ENCODE assay signal across 8 cellular contexts in genomic region chr2:108637304-108637669, GRCh38.
A peak's percentile ranks its signal among the peaks of the same experiment; 100 is the strongest.
DNase-seq lines count a peak whose midpoint lies in the region; ATAC-seq, FAIRE-seq and TF ChIP-seq lines count a peak whose summit lies in the region.

No MANE protein-coding gene starts in this region.

- no peak overlapping the region for H3K4me3 ChIP-seq in MM.1S (ENCODE audit: low read length)
- H3K4me3 ChIP-seq in endothelial cell of umbilical vein (replicated peaks in 1 of 3; ENCODE audit: insufficient read depth in 1 of 3, low read depth in 1 of 3, low read length in 3 of 3) = no peak overlapping the region
- H3K4me3 ChIP-seq in SJCRH30 = no peak overlapping the region
- H3K4me3 ChIP-seq in MG63 = no peak overlapping the region

- H2AFZ ChIP-seq in MM.1S (ENCODE audit: low read length) (no peak overlapping the region), endothelial cell of umbilical vein (ENCODE audit: low read depth, low read length) (no peak overlapping the region)

- H3K4me2 ChIP-seq in MM.1S (ENCODE audit: low read depth, low read length) (no peak overlapping the region), endothelial cell of umbilical vein (ENCODE audit: insufficient read depth, low read length) (peak overlapping the region; percentile 51)

- H3K79me2 ChIP-seq in MM.1S (ENCODE audit: low read length) (peaks cover 91% of the 10 kb centered on the region), endothelial cell of umbilical vein (ENCODE audit: control insufficient read depth, insufficient read depth, low read length) (peaks cover 37% of the 10 kb centered on the region)

- no peaks in the 10 kb centered on the region for H3K9me2 ChIP-seq in MM.1S (replicated peaks; ENCODE audit: insufficient read depth, low read length)

- no peaks in the 10 kb centered on the region for H3F3A ChIP-seq in MM.1S (ENCODE audit: insufficient read depth, low read length)

- CTCF ChIA-PET in endothelial cell of umbilical vein (lab: Charles Lee) = interaction anchor here (0.7 to 5.4 kb wide), 24 partner anchors 10 to 286 kb away, joined by 3 to 166 read pairs (median 6); partner anchors contain the start of genes GCC2 and RANBP2

- H3K36me3 Mint-ChIP-seq in nephron progenitor cell (ENCODE audit: low read depth) = peaks cover 5% of the 10 kb centered on the region

- H3K27ac ChIP-seq in MM.1S (ENCODE audit: low read length) = peak overlapping the region; percentile 0; the same call in 1 of the 2 replicates
- peak overlapping the region; percentile 77 for H3K27ac ChIP-seq in endothelial cell of umbilical vein (ENCODE audit: insufficient read depth, low read depth, low read length)
- H3K27ac ChIP-seq in SJCRH30 = no peak overlapping the region

- H3K9me3 Mint-ChIP-seq in nephron progenitor cell = peaks cover 4% of the 10 kb centered on the region

- peak overlapping the region; percentile 93 for H3K27ac Mint-ChIP-seq in nephron progenitor cell

- H3K4me3 Mint-ChIP-seq in nephron progenitor cell = no peak overlapping the region

- no peaks in the 10 kb centered on the region for H3K27me3 ChIP-seq in MM.1S (replicated peaks; ENCODE audit: insufficient read depth, low read length)
- H3K27me3 ChIP-seq in endothelial cell of umbilical vein (ENCODE audit: control insufficient read depth in 2 of 2, insufficient read depth in 2 of 2, low read length in 2 of 2) = no peaks in the 10 kb centered on the region
- no peaks in the 10 kb centered on the region for H3K27me3 ChIP-seq in SJCRH30
- no peaks in the 10 kb centered on the region for H3K27me3 ChIP-seq in MG63

- H3K9ac ChIP-seq in MM.1S (ENCODE audit: low read length) (no peak overlapping the region), endothelial cell of umbilical vein (replicated peaks; ENCODE audit: extremely low read depth, insufficient read depth, low read length) (peak overlapping the region; percentile 51)

- peak; percentile 70 for ATAC-seq in GM18520 (IDR thresholded peaks at IDR 0.05; ENCODE audit: unreplicated experiment)
- no peak for ATAC-seq in GM19397 (IDR thresholded peaks at IDR 0.05; ENCODE audit: unreplicated experiment)

- peaks cover 71% of the 10 kb centered on the region for H3K4me1 Mint-ChIP-seq in nephron progenitor cell

- intact Hi-C loops in endothelial cell of umbilical vein (cut with micrococcal nuclease) = loop anchor here (1.0 to 5.0 kb wide), 2 partner anchors 41 to 100 kb away; no protein-coding TSS in a partner anchor

- no peaks in the 10 kb centered on the region for H3K9me1 ChIP-seq in endothelial cell of umbilical vein (replicated peaks; ENCODE audit: control insufficient read depth, extremely low read depth, insufficient read depth, low read length)

- dilution Hi-C loops in endothelial cell of umbilical vein (cut with MboI; ENCODE audit: extremely low pct_ligation_motif_present, low sequenced_read_pairs) = no loop called here

- peaks cover 5% of the 10 kb centered on the region; the same call in 1 of the 2 replicates for H3K4me1 ChIP-seq in MM.1S (ENCODE audit: low read length)
- peaks cover 68% of the 10 kb centered on the region for H3K4me1 ChIP-seq in endothelial cell of umbilical vein (ENCODE audit: control insufficient read depth, extremely low read depth, insufficient read depth, low read length)
- peaks cover 20% of the 10 kb centered on the region for H3K4me1 ChIP-seq in SJCRH30

- no peaks in the 10 kb centered on the region for H3K9me3 ChIP-seq in MM.1S (replicated peaks; ENCODE audit: insufficient read depth, low read length)
- H3K9me3 ChIP-seq in endothelial cell of umbilical vein (replicated peaks; ENCODE audit: control insufficient read depth, insufficient read depth, low read length) = no peaks in the 10 kb centered on the region
- no peaks in the 10 kb centered on the region for H3K9me3 ChIP-seq in SJCRH30 (replicated peaks)
- H3K9me3 ChIP-seq in MG63 = no peaks in the 10 kb centered on the region

- no peaks in the 10 kb centered on the region for H4K20me1 ChIP-seq in MM.1S (ENCODE audit: insufficient read depth, low read length)
- H4K20me1 ChIP-seq in endothelial cell of umbilical vein (replicated peaks; ENCODE audit: control insufficient read depth, extremely low read depth, insufficient read depth, low read length) = no peaks in the 10 kb centered on the region

- peak; percentile 96 for FAIRE-seq in endothelial cell of umbilical vein (lab: Jason Lieb, UNC)

- DNase-seq in MM.1S (no peak), endothelial cell of umbilical vein (ENCODE audit: low read depth, low spot score) (peak; percentile 97), nephron progenitor cell (no peak), SJCRH30 (no peak), MG63 (no peak), retina (no peak)

- H3K36me3 ChIP-seq in MM.1S (replicated peaks; ENCODE audit: insufficient read depth, low read length) = no peaks in the 10 kb centered on the region
- no peaks in the 10 kb centered on the region for H3K36me3 ChIP-seq in endothelial cell of umbilical vein (ENCODE audit: control insufficient read depth in 2 of 2, extremely low read depth in 1 of 2, insufficient read depth in 2 of 2, low read length in 2 of 2)
- no peaks in the 10 kb centered on the region for H3K36me3 ChIP-seq in SJCRH30
- no peaks in the 10 kb centered on the region for H3K36me3 ChIP-seq in MG63

- no TSS peak for BruUV-seq in endothelial cell of umbilical vein (replicated peaks; lab: Mats Ljungman, UMichigan)

- no peak for TF ChIP-seq CTCF in MM.1S (IDR thresholded peaks at IDR 0.05; ENCODE audit: low read length)
- no peak for TF ChIP-seq CTCF in endothelial cell of umbilical vein (IDR thresholded peaks at IDR 0.05; ENCODE audit: extremely low read depth in 1 of 2, insufficient read depth in 1 of 2, low read depth in 1 of 2, low read length in 2 of 2)
- no peak for TF ChIP-seq CTCF in nephron progenitor cell (IDR thresholded peaks at IDR 0.05)

- H3K27me3 Mint-ChIP-seq in nephron progenitor cell (ENCODE audit: low read depth, poor library complexity) = no peaks in the 10 kb centered on the region

- POLR2A ChIA-PET in endothelial cell of umbilical vein (lab: Charles Lee) = interaction anchor here (0.9 to 2.4 kb wide), 4 partner anchors 21 to 43 kb away, joined by 3 to 12 read pairs (median 7); no protein-coding TSS in a partner anchor

- TF ChIP-seq POLR2A in endothelial cell of umbilical vein (IDR thresholded peaks at IDR 0.05; ENCODE audit: low read depth, low read length) = peak; percentile 55

TF ChIP-seq in endothelial cell of umbilical vein, 7 proteins besides CTCF, POLR2A, EP300 and RAD21:
- TF ChIP-seq POLR2AphosphoS5 (IDR thresholded peaks at IDR 0.05; ENCODE audit: insufficient read depth, low read depth, low read length) (peak; percentile 43), GATA2 (IDR thresholded peaks at IDR 0.05; ENCODE audit: insufficient read depth, insufficient read length, low read depth, low read length) (peak; percentile 62), MAX (IDR thresholded peaks at IDR 0.05; ENCODE audit: insufficient read depth, insufficient read length) (no peak), JUN (IDR thresholded peaks at IDR 0.05; ENCODE audit: borderline replicate concordance, insufficient read depth, insufficient read length, low read depth) (peak; percentile 56), FOS (IDR thresholded peaks at IDR 0.05; ENCODE audit: borderline replicate concordance, insufficient read depth, low read length) (peak; percentile 68), MYC (IDR thresholded peaks at IDR 0.05; ENCODE audit: low read depth, low read length) (no peak), EZH2 (IDR thresholded peaks at IDR 0.05; ENCODE audit: borderline replicate concordance, low read depth, low read length, severe bottlenecking) (no peak)
